Comparison of ENCODE assay signal across 18 cellular contexts in genomic region chr6:118444796-118445195, GRCh38.
DNase-seq lines count a peak whose midpoint lies in the region; ATAC-seq lines count a peak whose summit lies in the region.
"Had no signal": no experiment of that assay in that cellular context is flagged by ENCODE, and none has a peak within 500 bp of the region (broad histone marks: within the 10 kb centered on the region; RNA-seq: fewer than 3 reads in every experiment).

No MANE protein-coding gene starts in this region.

- H3K9me3 Mint-ChIP-seq in activated CD4-positive, alpha-beta memory T cell treated with anti-CD3 and anti-CD28 coated beads, Interleukin-2, amount 10 ng/mL, durations not matched to agents 7 days and 5 days = peaks cover 15% of the 10 kb centered on the region

- POLR2A ChIA-PET in activated CD4-positive, alpha-beta memory T cell treated with anti-CD3 and anti-CD28 coated beads, Interleukin-2, amount 10 ng/mL, durations not matched to agents 7 days and 5 days (lab: Charles Lee) = no interaction called here

- CTCF ChIA-PET in activated CD4-positive, alpha-beta memory T cell treated with anti-CD3 and anti-CD28 coated beads, Interleukin-2, amount 10 ng/mL, durations not matched to agents 7 days and 5 days (lab: Charles Lee) = no interaction called here

- H3K27me3 Mint-ChIP-seq in activated CD4-positive, alpha-beta memory T cell treated with anti-CD3 and anti-CD28 coated beads, Interleukin-2, amount 10 ng/mL, durations not matched to agents 7 days and 5 days = no peaks in the 10 kb centered on the region
- H3K27me3 Mint-ChIP-seq: CD4-positive, alpha-beta memory T cell had no signal

- no peaks in the 10 kb centered on the region for H3K4me1 Mint-ChIP-seq in activated CD4-positive, alpha-beta memory T cell treated with anti-CD3 and anti-CD28 coated beads, Interleukin-2, amount 10 ng/mL, durations not matched to agents 7 days and 5 days
- H3K4me1 Mint-ChIP-seq: CD14-positive monocyte; CD4-positive, alpha-beta memory T cell had no signal

- no peak for DNase-seq in activated CD4-positive, alpha-beta memory T cell treated with anti-CD3 and anti-CD28 coated beads, Interleukin-2, amount 10 ng/mL, durations not matched to agents 7 days and 5 days
- no peak for DNase-seq in HuH-7 (ENCODE audit: low spot score)
- no peak for DNase-seq in AML-193 (lab: John Stamatoyannopoulos, UW)
- DNase-seq: ACHN; CD4-positive, alpha-beta memory T cell; DMS153; DMS79; GDM1; GM23248; HCEC 1CT; IMR-90 had no signal

- no peak overlapping the region for H3K27ac Mint-ChIP-seq in activated CD4-positive, alpha-beta memory T cell treated with anti-CD3 and anti-CD28 coated beads, Interleukin-2, amount 10 ng/mL, durations not matched to agents 7 days and 5 days
- H3K27ac Mint-ChIP-seq: CD4-positive, alpha-beta memory T cell had no signal

- H3K4me3 Mint-ChIP-seq in activated CD4-positive, alpha-beta memory T cell treated with anti-CD3 and anti-CD28 coated beads, Interleukin-2, amount 10 ng/mL, durations not matched to agents 7 days and 5 days = no peak overlapping the region
- H3K4me3 Mint-ChIP-seq: CD14-positive monocyte; CD4-positive, alpha-beta memory T cell had no signal

- ATAC-seq in GM19395 (IDR thresholded peaks at IDR 0.05; ENCODE audit: unreplicated experiment) (peak; percentile 98), GM21529 (IDR thresholded peaks at IDR 0.05; ENCODE audit: unreplicated experiment) (peak; percentile 73), HG03159 (IDR thresholded peaks at IDR 0.05; ENCODE audit: unreplicated experiment) (peak; percentile 58), HG03565 (IDR thresholded peaks at IDR 0.05; ENCODE audit: unreplicated experiment) (peak; percentile 96), GM21723 (IDR thresholded peaks at IDR 0.05; ENCODE audit: unreplicated experiment) (no peak)
- ATAC-seq: K562 had no signal

- H3K36me3 Mint-ChIP-seq in activated CD4-positive, alpha-beta memory T cell treated with anti-CD3 and anti-CD28 coated beads, Interleukin-2, amount 10 ng/mL, durations not matched to agents 7 days and 5 days (ENCODE audit: low read depth) = no peaks in the 10 kb centered on the region
- H3K36me3 Mint-ChIP-seq: CD14-positive monocyte had no signal
